17 cellular contexts compared by ENCODE assay signal in the genomic region with DNA sequence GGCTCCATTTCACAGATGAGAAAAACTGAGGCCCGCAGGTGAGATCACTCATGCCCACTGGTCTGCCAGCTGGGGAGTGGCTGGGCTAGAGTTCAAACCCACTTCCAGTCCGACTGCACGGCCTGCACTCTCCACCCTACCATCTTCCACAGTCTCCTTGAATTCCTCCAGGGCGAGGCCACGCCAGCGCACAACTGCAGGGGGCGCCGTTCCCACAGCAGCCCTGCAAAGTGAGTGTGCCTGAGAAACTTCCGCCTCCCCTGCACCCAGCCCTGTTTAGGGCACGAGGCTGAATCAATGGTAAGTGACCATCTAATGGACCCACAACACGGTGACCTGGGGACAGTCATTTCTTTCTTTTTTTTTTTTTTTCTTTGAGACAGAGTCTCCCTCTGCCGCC. TPM values are rescaled to one million over a fixed set of nuclear protein-coding genes. Genes with fewer than 3 reads are reported as not detected.
DNase-seq lines count a peak whose midpoint lies in the region; ATAC-seq, FAIRE-seq and TF ChIP-seq lines count a peak whose summit lies in the region.
"Had no signal": no experiment of that assay in that cellular context is flagged by ENCODE, and none has a peak within 500 bp of the region (broad histone marks: within the 10 kb centered on the region; RNA-seq: fewer than 3 reads in every experiment).

No MANE protein-coding gene starts in this region.

- H3K27ac Mint-ChIP-seq in H9 (no peak overlapping the region), neural progenitor cell (no peak overlapping the region)
- no peak overlapping the region for H3K27ac Mint-ChIP-seq in activated T-helper 1 cell treated with anti-CD3 and anti-CD28 coated beads, Interleukin-12 subunit alpha, Interleukin-12 subunit beta, Interleukin-2, Interleukin-4 antibody, amounts not matched to agents 30 ng/mL and 10 ng/mL and 1 ng/mL, durations not matched to agents 14 hours and 24 hours and 36 hours
- H3K27ac Mint-ChIP-seq: CD4-positive, CD25-positive, alpha-beta regulatory T cell had no signal

- intact Hi-C loops in GM12878 (cut with micrococcal nuclease; ENCODE audit: unreplicated experiment) (no loop called here), upper lobe of right lung (cut with DNase I) (no loop called here)
- intact Hi-C loops in activated T-helper 1 cell treated with anti-CD3 and anti-CD28 coated beads, Interleukin-12 subunit alpha, Interleukin-12 subunit beta, Interleukin-2, Interleukin-4 antibody, amounts not matched to agents 30 ng/mL and 10 ng/mL and 1 ng/mL, durations not matched to agents 14 hours and 24 hours and 36 hours (cut with micrococcal nuclease) = no loop called here

- RAD21 ChIA-PET in GM12878 (lab: Charles Lee; ENCODE audit: unreplicated experiment) = no interaction called here

- no peak overlapping the region for H3K27ac ChIP-seq in SK-N-SH (ENCODE audit: low read depth in 2 of 2, low read length in 1 of 2)
- no peak overlapping the region for H3K27ac ChIP-seq in H9 (ENCODE audit: insufficient read length, low read depth, low read length)
- H3K27ac ChIP-seq in GM12878 (ENCODE audit: control insufficient read depth, insufficient read depth) = no peak overlapping the region
- H3K27ac ChIP-seq in neural progenitor cell = no peak overlapping the region
- H3K27ac ChIP-seq in upper lobe of right lung = no peak overlapping the region
- H3K27ac ChIP-seq: body of pancreas, prostate gland, suprapubic skin had no signal

- H3K9me2 ChIP-seq in SK-N-SH = no peaks in the 10 kb centered on the region

- no peak for TF ChIP-seq EP300 in SK-N-SH (IDR thresholded peaks at IDR 0.05; ENCODE audit: borderline replicate concordance in 1 of 2, low read depth in 1 of 2, low read length in 1 of 2)
- TF ChIP-seq EP300 in GM12878 (IDR thresholded peaks at IDR 0.05; ENCODE audit: borderline replicate concordance in 1 of 2, control insufficient read depth in 1 of 2, low read depth in 2 of 2, low read length in 2 of 2) = no peak

- H3K9ac ChIP-seq in SK-N-SH (no peak overlapping the region), H9 (ENCODE audit: extremely low read depth, insufficient read length, low read length) (no peak overlapping the region), GM12878 (ENCODE audit: control insufficient read depth, insufficient read depth, low read length) (no peak overlapping the region), neural progenitor cell (no peak overlapping the region)

- H3K4me2 ChIP-seq in SK-N-SH (no peak overlapping the region), H9 (ENCODE audit: insufficient read depth, insufficient read length, low read length) (peak overlapping the region; percentile 93), GM12878 (ENCODE audit: control insufficient read depth, insufficient read depth) (no peak overlapping the region), neural progenitor cell (no peak overlapping the region)

- no peak overlapping the region for H3K23ac ChIP-seq in H9 (ENCODE audit: insufficient read length, low read depth, low read length)

- no peak overlapping the region for H3K14ac ChIP-seq in H9 (ENCODE audit: insufficient read depth, low read length)

- no peak overlapping the region for H3K18ac ChIP-seq in H9 (ENCODE audit: insufficient read length, low read depth, low read length)

- TF ChIP-seq CTCF in SK-N-SH (IDR thresholded peaks at IDR 0.05) (peak; percentile 42), H9 (conservative IDR thresholded peaks at IDR 0.05) (peak; percentile 68), GM12878 (IDR thresholded peaks at IDR 0.05 in 2 of 3, conservative IDR thresholded peaks at IDR 0.05 in 1 of 3; ENCODE audit: control insufficient read depth in 2 of 3, extremely low read depth in 1 of 3, insufficient read depth in 1 of 3, low read depth in 3 of 3, low read length in 3 of 3) (peak in 2 of 3 experiments; percentile 17 to 21; a peak in 1 of 6 replicates), neural progenitor cell (IDR thresholded peaks at IDR 0.05) (peak; percentile 42), upper lobe of right lung (IDR thresholded peaks at IDR 0.05) (no peak)

- SMC1A ChIA-PET in GM12878 (lab: Charles Lee; ENCODE audit: uncharacterized antibody, unreplicated experiment) = no interaction called here

- CTCF ChIA-PET in SK-N-SH (lab: Yijun Ruan, JAX) (interaction anchor here (1.1 to 1.2 kb wide), 2 partner anchors 9 to 17 kb away, joined by 3 read pairs; no protein-coding TSS in a partner anchor), GM12878 (lab: Yijun Ruan, JAX) (no interaction called here)

- H3K4me3 Mint-ChIP-seq in H9 (peak overlapping the region; percentile 72 to 92; a peak in 2 of 5 replicates), neural progenitor cell (peak overlapping the region; percentile 88)
- no peak overlapping the region for H3K4me3 Mint-ChIP-seq in activated T-helper 1 cell treated with anti-CD3 and anti-CD28 coated beads, Interleukin-12 subunit alpha, Interleukin-12 subunit beta, Interleukin-2, Interleukin-4 antibody, amounts not matched to agents 30 ng/mL and 10 ng/mL and 1 ng/mL, durations not matched to agents 14 hours and 24 hours and 36 hours
- H3K4me3 Mint-ChIP-seq: CD4-positive, CD25-positive, alpha-beta regulatory T cell had no signal

- H3K4me1 ChIP-seq in SK-N-SH (ENCODE audit: control insufficient read depth in 1 of 2, insufficient read depth in 2 of 2, low read depth in 1 of 2, low read length in 1 of 2) = no peaks in the 10 kb centered on the region; a peak in 1 of 4 replicates
- H3K4me1 ChIP-seq in H9 (ENCODE audit: insufficient read depth, low read length) = no peaks in the 10 kb centered on the region
- no peaks in the 10 kb centered on the region for H3K4me1 ChIP-seq in GM12878 (ENCODE audit: control insufficient read depth, insufficient read depth, low read length)
- no peaks in the 10 kb centered on the region for H3K4me1 ChIP-seq in neural progenitor cell
- no peaks in the 10 kb centered on the region for H3K4me1 ChIP-seq in upper lobe of right lung
- H3K4me1 ChIP-seq: body of pancreas, prostate gland had no signal

- no peak overlapping the region for H2AK5ac ChIP-seq in H9 (ENCODE audit: insufficient read length, low read length)

- ATAC-seq in SK-N-SH treated with all-trans-retinoic acid at 6 μM for 48 hours (no peak), GM12878 (no peak), upper lobe of right lung (no peak)
- ATAC-seq: body of pancreas had no signal

- H3K56ac ChIP-seq in H9 (ENCODE audit: insufficient read length, low read depth, low read length) = no peak overlapping the region

- no TSS peak for BruUV-seq in GM12878 (replicated peaks; lab: Mats Ljungman, UMichigan)

- no peak for TF ChIP-seq POLR2A in GM12878 (IDR thresholded peaks at IDR 0.05; ENCODE audit: low read depth, low read length)

- H4K5ac ChIP-seq in H9 (ENCODE audit: insufficient read length, low read depth, low read length) = no peak overlapping the region

- H3K79me2 ChIP-seq in SK-N-SH (ENCODE audit: insufficient read depth) (no peaks in the 10 kb centered on the region), H9 (ENCODE audit: insufficient read depth, low read length) (no peaks in the 10 kb centered on the region), GM12878 (ENCODE audit: control insufficient read depth, insufficient read depth, low read length) (no peaks in the 10 kb centered on the region), neural progenitor cell (ENCODE audit: low read depth) (peaks cover 5% of the 10 kb centered on the region)

- H3K27me3 Mint-ChIP-seq in H9 (ENCODE audit: low read depth) (peaks cover 39% of the 10 kb centered on the region), neural progenitor cell (ENCODE audit: insufficient read depth, low read depth) (peaks cover 19% of the 10 kb centered on the region)
- peaks cover 22% of the 10 kb centered on the region for H3K27me3 Mint-ChIP-seq in activated T-helper 1 cell treated with anti-CD3 and anti-CD28 coated beads, Interleukin-12 subunit alpha, Interleukin-12 subunit beta, Interleukin-2, Interleukin-4 antibody, amounts not matched to agents 30 ng/mL and 10 ng/mL and 1 ng/mL, durations not matched to agents 14 hours and 24 hours and 36 hours (ENCODE audit: insufficient read depth)

- H3K9me3 Mint-ChIP-seq in H9 (no peaks in the 10 kb centered on the region), neural progenitor cell (no peaks in the 10 kb centered on the region)
- H3K9me3 Mint-ChIP-seq in activated T-helper 1 cell treated with anti-CD3 and anti-CD28 coated beads, Interleukin-12 subunit alpha, Interleukin-12 subunit beta, Interleukin-2, Interleukin-4 antibody, amounts not matched to agents 30 ng/mL and 10 ng/mL and 1 ng/mL, durations not matched to agents 14 hours and 24 hours and 36 hours = no peaks in the 10 kb centered on the region

- H3K9me3 ChIP-seq in SK-N-SH = no peaks in the 10 kb centered on the region
- H3K9me3 ChIP-seq in H9 (ENCODE audit: control insufficient read depth, low read depth, low read length) = no peaks in the 10 kb centered on the region
- no peaks in the 10 kb centered on the region for H3K9me3 ChIP-seq in GM12878 (replicated peaks; ENCODE audit: control insufficient read depth, insufficient read depth, low read length)
- no peaks in the 10 kb centered on the region for H3K9me3 ChIP-seq in neural progenitor cell (ENCODE audit: low read depth)
- no peaks in the 10 kb centered on the region for H3K9me3 ChIP-seq in upper lobe of right lung
- H3K9me3 ChIP-seq: body of pancreas, prostate gland, suprapubic skin had no signal

- no peaks in the 10 kb centered on the region for H3K36me3 ChIP-seq in SK-N-SH (replicated peaks in 1 of 2; ENCODE audit: control insufficient read depth in 1 of 2, insufficient read depth in 2 of 2, low read length in 1 of 2)
- H3K36me3 ChIP-seq in GM12878 (ENCODE audit: control insufficient read depth in 2 of 2, insufficient read depth in 2 of 2, low read length in 1 of 2) = no peaks in the 10 kb centered on the region
- no peaks in the 10 kb centered on the region for H3K36me3 ChIP-seq in neural progenitor cell
- no peaks in the 10 kb centered on the region for H3K36me3 ChIP-seq in upper lobe of right lung
- H3K36me3 ChIP-seq: prostate gland, suprapubic skin had no signal

- WGBS in SK-N-SH (ENCODE audit: low lambda C conversion rate) = 64% methylated on average over 10 of the region's 12 CpGs
- no CpG with 5 or more reads among the region's 12 CpGs for WGBS in H9 (ENCODE audit: extremely low coverage, insufficient read length, low lambda C conversion rate)
- WGBS in GM12878 (ENCODE audit: insufficient coverage, insufficient replicate concordance, low lambda C conversion rate, missing lambda C conversion rate) = 40% methylated on average over 11 of the region's 12 CpGs

- H2AFZ ChIP-seq in SK-N-SH (ENCODE audit: low read depth) = no peak overlapping the region
- H2AFZ ChIP-seq in H9 (ENCODE audit: low read length) = no peak overlapping the region
- no peak overlapping the region for H2AFZ ChIP-seq in GM12878 (ENCODE audit: control insufficient read depth, low read depth, low read length)
- H2AFZ ChIP-seq in neural progenitor cell (replicated peaks) = no peak overlapping the region

- H3F3A ChIP-seq in SK-N-SH (replicated peaks; ENCODE audit: insufficient read depth) (peaks cover 3% of the 10 kb centered on the region), neural progenitor cell (ENCODE audit: low read depth) (peaks cover 26% of the 10 kb centered on the region)

- H4K8ac ChIP-seq in H9 (replicated peaks; ENCODE audit: insufficient read length, low read depth, low read length) = no peak overlapping the region

- H2BK5ac ChIP-seq in H9 (ENCODE audit: insufficient read length, low read length) = no peak overlapping the region

- H2BK15ac ChIP-seq in H9 (ENCODE audit: low read depth, low read length) = no peak overlapping the region

- H3K4ac ChIP-seq in H9 (ENCODE audit: low read depth, low read length) = no peak overlapping the region

- H3K4me3 ChIP-seq in SK-N-SH (ENCODE audit: low read depth in 2 of 2, low read length in 1 of 2) = no peak overlapping the region; a peak in 1 of 4 replicates
- H3K4me3 ChIP-seq in GM12878 = no peak overlapping the region
- no peak overlapping the region for H3K4me3 ChIP-seq in neural progenitor cell
- H3K4me3 ChIP-seq in upper lobe of right lung = no peak overlapping the region
- H3K4me3 ChIP-seq: body of pancreas, prostate gland, suprapubic skin had no signal

- in situ Hi-C loops in GM12878 (cut with MboI) = no loop called here

- no peak overlapping the region for H2BK120ac ChIP-seq in H9 (ENCODE audit: low read depth, low read length, poor library complexity, severe bottlenecking)

- TF ChIP-seq RAD21 in SK-N-SH (IDR thresholded peaks at IDR 0.05; ENCODE audit: low read length) (no peak; the same call in 1 of the 2 replicates), GM12878 (IDR thresholded peaks at IDR 0.05; ENCODE audit: insufficient read depth, low read depth, low read length) (no peak)

- H3K27me3 ChIP-seq in SK-N-SH (ENCODE audit: insufficient read depth) (0 out of 2 replicates have a peak, but pooled peaks cover 8% of the 10 kb centered on the region), H9 (ENCODE audit: insufficient read depth, low read length) (no peaks in the 10 kb centered on the region), GM12878 (replicated peaks in 1 of 2; ENCODE audit: control insufficient read depth in 2 of 2, insufficient read depth in 2 of 2, low read length in 1 of 2) (peaks cover 3 to 5% of the 10 kb centered on the region in 2 experiments; a peak in 2 of 4 replicates), neural progenitor cell (peaks cover 14% of the 10 kb centered on the region), upper lobe of right lung (peaks cover 63% of the 10 kb centered on the region)

- H2BK20ac ChIP-seq in H9 (ENCODE audit: low read depth, low read length, poor library complexity, severe bottlenecking) = no peak overlapping the region

- no peak overlapping the region for H2BK12ac ChIP-seq in H9 (ENCODE audit: insufficient read length, low read depth, low read length)

- H4K20me1 ChIP-seq in SK-N-SH (ENCODE audit: insufficient read depth) = no peaks in the 10 kb centered on the region
- H4K20me1 ChIP-seq in H9 (ENCODE audit: control insufficient read depth, insufficient read depth, insufficient read length) = no peaks in the 10 kb centered on the region
- H4K20me1 ChIP-seq in GM12878 (ENCODE audit: control insufficient read depth, insufficient read depth) = no peaks in the 10 kb centered on the region
- H4K20me1 ChIP-seq in neural progenitor cell (ENCODE audit: low read depth) = peaks cover 22% of the 10 kb centered on the region

- no peak for FAIRE-seq in GM12878 (lab: Jason Lieb, UNC)
- FAIRE-seq: GM12892, RCC 7860 had no signal

- H3K79me1 ChIP-seq in H9 (ENCODE audit: insufficient read depth, low read depth, low read length, poor library complexity, severe bottlenecking) = no peaks in the 10 kb centered on the region

- H3K4me1 Mint-ChIP-seq in H9 = peaks cover 13 to 14% of the 10 kb centered on the region in 2 experiments
- peaks cover 18% of the 10 kb centered on the region for H3K4me1 Mint-ChIP-seq in neural progenitor cell
- H3K4me1 Mint-ChIP-seq in activated T-helper 1 cell treated with anti-CD3 and anti-CD28 coated beads, Interleukin-12 subunit alpha, Interleukin-12 subunit beta, Interleukin-2, Interleukin-4 antibody, amounts not matched to agents 30 ng/mL and 10 ng/mL and 1 ng/mL, durations not matched to agents 14 hours and 24 hours and 36 hours (ENCODE audit: low read depth) = no peaks in the 10 kb centered on the region

- DNase-seq in SK-N-SH (peak; percentile 52), H9 (no peak), GM12878 (ENCODE audit: low read depth, low spot score) (no peak), neural progenitor cell (ENCODE audit: low spot score) (no peak), hepatic stellate cell (ENCODE audit: low spot score) (no peak), upper lobe of right lung (no peak)
- no peak for DNase-seq in activated T-helper 1 cell treated with anti-CD3 and anti-CD28 coated beads, Interleukin-12 subunit alpha, Interleukin-12 subunit beta, Interleukin-2, Interleukin-4 antibody, amounts not matched to agents 30 ng/mL and 10 ng/mL and 1 ng/mL, durations not matched to agents 14 hours and 24 hours and 36 hours (ENCODE audit: low spot score)
- DNase-seq: activated naive CD4-positive, alpha-beta T cell treated with anti-CD3 and anti-CD28 coated beads, Interleukin-2, amount 50 U/mL, for 16 hours; body of pancreas; CD4-positive, CD25-positive, alpha-beta regulatory T cell; HCEC 1CT had no signal

- no peak overlapping the region for H4K91ac ChIP-seq in H9 (ENCODE audit: insufficient read length, low read depth, low read length)

- H3K36me3 Mint-ChIP-seq in H9 (ENCODE audit: insufficient read depth in 1 of 3, low read depth in 3 of 3) (peaks cover 0 to 3% (median 0%) of the 10 kb centered on the region in 3 experiments; a peak in 2 of 7 replicates), neural progenitor cell (no peaks in the 10 kb centered on the region)
- no peaks in the 10 kb centered on the region for H3K36me3 Mint-ChIP-seq in activated T-helper 1 cell treated with anti-CD3 and anti-CD28 coated beads, Interleukin-12 subunit alpha, Interleukin-12 subunit beta, Interleukin-2, Interleukin-4 antibody, amounts not matched to agents 30 ng/mL and 10 ng/mL and 1 ng/mL, durations not matched to agents 14 hours and 24 hours and 36 hours (ENCODE audit: low read depth)
- H3K36me3 Mint-ChIP-seq: CD4-positive, CD25-positive, alpha-beta regulatory T cell had no signal

- no peak overlapping the region for H3T11ph ChIP-seq in H9 (ENCODE audit: low read length)

- POLR2A ChIA-PET in SK-N-SH (lab: Yijun Ruan, JAX) (no interaction called here), GM12878 (lab: Charles Lee) (no interaction called here)

- peaks cover 6% of the 10 kb centered on the region for H3K23me2 ChIP-seq in H9 (ENCODE audit: insufficient read length, low read depth, low read length, poor library complexity, severe bottlenecking)

RNA-seq across cellular contexts. Expression of gene ATCAY, which starts 0.8 kb away (rescaled TPM):
- polyA plus RNA-seq in SK-N-SH (2012; rRNA removed) (0.84 and 1.2 TPM in 2 replicates), GM12878 (2011; rRNA removed) (not detected in 2 replicates), GM12878 (2014; fragmentation: Illumina TruSeq; extraction: Trizol) (0.01 and 0.10 TPM in 2 replicates), GM12878 (2014; fragmentation: Nextera tagmentation; extraction: Ambion mirVana) (under 1 TPM in 1 of 2 experiments, not detected in 1; 0.02 TPM), GM12878 (2014; rRNA removed) (0.01 and 0.05 TPM in 2 replicates), GM12878 (2016; fragmentation: Nextera tagmentation; extraction: Ambion mirVana) (under 1 TPM; 0.04 TPM)
- 0.68 and 1.4 TPM in 2 replicates for polyA plus RNA-seq in SK-N-SH (2012; cell fraction: cytosol; rRNA removed)
- polyA plus RNA-seq in SK-N-SH (2012; cell fraction: nucleus; rRNA removed) = 0.48 and 0.67 TPM in 2 replicates
- total RNA-seq in H9 (2021) (12.2 and 13.9 TPM in 2 replicates), GM12878 (2014; rRNA removed) (under 0.01 and 0.05 TPM in 2 replicates), GM12878 (2014; rRNA removed; fragmentation: Illumina TruSeq; extraction: Trizol) (0.05 TPM in 1 of 2 replicates, not detected in the other), GM12878 (2021) (not detected in 2 replicates), neural progenitor cell (ENCODE audit: low replicate concordance) (15.8 and 23.9 TPM in 2 replicates), upper lobe of right lung (not detected)
- not detected in 2 replicates for total RNA-seq in GM12878 (2013; cell fraction: nucleolus; rRNA removed)
- polyA plus RNA-seq in GM12878 (2011; ENCODE audit: low read depth) = not detected
- 0.01 TPM in 1 of 2 replicates, not detected in the other for polyA plus RNA-seq in GM12878 (2011; cell fraction: cytosol; rRNA removed)
- polyA plus RNA-seq in GM12878 (2011; cell fraction: nucleus; rRNA removed) = not detected in 2 replicates
- polyA plus RNA-seq in GM12878 (2012) = 0.04 and 0.07 TPM in 2 replicates
- not detected in 2 replicates for polyA minus RNA-seq in GM12878 (2011; rRNA and poly(A)+ RNA removed)
- polyA minus RNA-seq in GM12878 (2011; cell fraction: cytosol; rRNA and poly(A)+ RNA removed) = not detected in 2 replicates
- polyA minus RNA-seq in GM12878 (2011; cell fraction: nucleus; rRNA and poly(A)+ RNA removed) = not detected in 2 replicates
- total RNA-seq in activated T-helper 1 cell treated with anti-CD3 and anti-CD28 coated beads, Interleukin-12 subunit alpha, Interleukin-12 subunit beta, Interleukin-2, Interleukin-4 antibody, amounts not matched to agents 30 ng/mL and 10 ng/mL and 1 ng/mL, durations not matched to agents 14 hours and 24 hours and 36 hours = not detected in 2 replicates
- total RNA-seq: A172; CD4-positive, CD25-positive, alpha-beta regulatory T cell; suprapubic skin had no signal
- polyA plus RNA-seq: CD4-positive, CD25-positive, alpha-beta regulatory T cell had no signal

RNA-seq across cellular contexts. Expression of gene ZFR2, which starts 10.8 kb away (rescaled TPM):
- polyA plus RNA-seq in SK-N-SH (2012; rRNA removed) (0.18 and 0.44 TPM in 2 replicates), GM12878 (2011; rRNA removed) (not detected in 2 replicates), GM12878 (2014; fragmentation: Illumina TruSeq; extraction: Trizol) (not detected in 2 replicates), GM12878 (2014; fragmentation: Nextera tagmentation; extraction: Ambion mirVana) (not detected), GM12878 (2014; rRNA removed) (not detected in 2 replicates), GM12878 (2016; fragmentation: Nextera tagmentation; extraction: Ambion mirVana) (not detected)
- polyA plus RNA-seq in SK-N-SH (2012; cell fraction: cytosol; rRNA removed) = 0.06 and 0.64 TPM in 2 replicates
- 0.55 and 1.3 TPM in 2 replicates for polyA plus RNA-seq in SK-N-SH (2012; cell fraction: nucleus; rRNA removed)
- total RNA-seq in H9 (2021) (18.3 and 18.5 TPM in 2 replicates), GM12878 (2014; rRNA removed) (not detected in 2 replicates), GM12878 (2014; rRNA removed; fragmentation: Illumina TruSeq; extraction: Trizol) (not detected in 2 replicates), GM12878 (2021) (0.18 TPM in 1 of 2 replicates, not detected in the other), neural progenitor cell (ENCODE audit: low replicate concordance) (8.9 and 20.4 TPM in 2 replicates), upper lobe of right lung (0.55 TPM)
- total RNA-seq in GM12878 (2013; cell fraction: nucleolus; rRNA removed) = not detected in 2 replicates
- not detected for polyA plus RNA-seq in GM12878 (2011; ENCODE audit: low read depth)
- 0.03 TPM in 1 of 2 replicates, not detected in the other for polyA plus RNA-seq in GM12878 (2011; cell fraction: cytosol; rRNA removed)
- polyA plus RNA-seq in GM12878 (2011; cell fraction: nucleus; rRNA removed) = not detected in 2 replicates
- 0.17 and 0.24 TPM in 2 replicates for polyA plus RNA-seq in GM12878 (2012)
- not detected in 2 replicates for polyA minus RNA-seq in GM12878 (2011; rRNA and poly(A)+ RNA removed)
- not detected in 2 replicates for polyA minus RNA-seq in GM12878 (2011; cell fraction: cytosol; rRNA and poly(A)+ RNA removed)
- polyA minus RNA-seq in GM12878 (2011; cell fraction: nucleus; rRNA and poly(A)+ RNA removed) = not detected in 2 replicates
- 0.39 TPM in 1 of 2 replicates, not detected in the other for total RNA-seq in activated T-helper 1 cell treated with anti-CD3 and anti-CD28 coated beads, Interleukin-12 subunit alpha, Interleukin-12 subunit beta, Interleukin-2, Interleukin-4 antibody, amounts not matched to agents 30 ng/mL and 10 ng/mL and 1 ng/mL, durations not matched to agents 14 hours and 24 hours and 36 hours
- total RNA-seq: A172; body of pancreas; CD4-positive, CD25-positive, alpha-beta regulatory T cell had no signal

RNA-seq across cellular contexts. Expression of gene NMRK2, which starts 53.2 kb away (rescaled TPM):
- not detected in 2 replicates for polyA plus RNA-seq in SK-N-SH (2012; rRNA removed)
- polyA plus RNA-seq in SK-N-SH (2012; cell fraction: cytosol; rRNA removed) = not detected in 2 replicates
- polyA plus RNA-seq in SK-N-SH (2012; cell fraction: nucleus; rRNA removed) = not detected in 2 replicates
- total RNA-seq in H9 (2021) = 60.0 and 62.7 TPM in 2 replicates
- total RNA-seq in GM12878 (2013; cell fraction: nucleolus; rRNA removed) = not detected in 2 replicates
- not detected in 2 replicates for total RNA-seq in GM12878 (2014; rRNA removed)
- not detected in 2 replicates for total RNA-seq in GM12878 (2014; rRNA removed; fragmentation: Illumina TruSeq; extraction: Trizol)
- total RNA-seq in GM12878 (2021) = not detected in 2 replicates
- not detected for polyA plus RNA-seq in GM12878 (2011; ENCODE audit: low read depth)
- polyA plus RNA-seq in GM12878 (2011; rRNA removed) = 0.15 TPM in 1 of 2 replicates, not detected in the other
- 0.12 TPM in 1 of 2 replicates, not detected in the other for polyA plus RNA-seq in GM12878 (2011; cell fraction: cytosol; rRNA removed)
- polyA plus RNA-seq in GM12878 (2011; cell fraction: nucleus; rRNA removed) = 0.16 TPM in 1 of 2 replicates, not detected in the other
- 0.13 and 0.14 TPM in 2 replicates for polyA plus RNA-seq in GM12878 (2012)
- not detected in 2 replicates for polyA plus RNA-seq in GM12878 (2014; fragmentation: Illumina TruSeq; extraction: Trizol)
- polyA plus RNA-seq in GM12878 (2014; fragmentation: Nextera tagmentation; extraction: Ambion mirVana) = not detected
- polyA plus RNA-seq in GM12878 (2014; rRNA removed) = not detected in 2 replicates
- under 1 TPM in 1 of 2 experiments, not detected in 1; 0.14 TPM for polyA plus RNA-seq in GM12878 (2016; fragmentation: Nextera tagmentation; extraction: Ambion mirVana)
- not detected in 2 replicates for polyA minus RNA-seq in GM12878 (2011; rRNA and poly(A)+ RNA removed)
- not detected in 2 replicates for polyA minus RNA-seq in GM12878 (2011; cell fraction: cytosol; rRNA and poly(A)+ RNA removed)
- polyA minus RNA-seq in GM12878 (2011; cell fraction: nucleus; rRNA and poly(A)+ RNA removed) = not detected in 2 replicates
- total RNA-seq in neural progenitor cell (ENCODE audit: low replicate concordance) = 0.77 and 1.1 TPM in 2 replicates
- total RNA-seq in upper lobe of right lung = 1.6 TPM
- not detected in 2 replicates for total RNA-seq in activated T-helper 1 cell treated with anti-CD3 and anti-CD28 coated beads, Interleukin-12 subunit alpha, Interleukin-12 subunit beta, Interleukin-2, Interleukin-4 antibody, amounts not matched to agents 30 ng/mL and 10 ng/mL and 1 ng/mL, durations not matched to agents 14 hours and 24 hours and 36 hours
- total RNA-seq: A172; body of pancreas; CD4-positive, CD25-positive, alpha-beta regulatory T cell; suprapubic skin had no signal
- polyA plus RNA-seq: CD4-positive, CD25-positive, alpha-beta regulatory T cell had no signal

Comparison
In these comparisons a context has a peak if more than half of its experiments do, and no peak if none do; other contexts are left out.
1. RNA of gene ATCAY, which starts 0.8 kb away (total RNA-seq): 15.8 to 23.9 TPM in neural progenitor cell and 12.2 to 13.9 TPM in H9; not detected in activated T-helper 1 cell treated with anti-CD3 and anti-CD28 coated beads, Interleukin-12 subunit alpha, Interleukin-12 subunit beta, Interleukin-2, Interleukin-4 antibody, amounts not matched to agents 30 ng/mL and 10 ng/mL and 1 ng/mL, durations not matched to agents 14 hours and 24 hours and 36 hours, under 0.01 to 0.05 TPM in GM12878 and not detected in upper lobe of right lung (single experiment); every median in the first group is over 10 times any median in the second.
2. RNA of gene NMRK2, which starts 53.2 kb away (total RNA-seq): 60.0 to 62.7 TPM in H9; 1.6 TPM in upper lobe of right lung (single experiment), 0.77 to 1.1 TPM in neural progenitor cell, not detected in GM12878 and not detected in activated T-helper 1 cell treated with anti-CD3 and anti-CD28 coated beads, Interleukin-12 subunit alpha, Interleukin-12 subunit beta, Interleukin-2, Interleukin-4 antibody, amounts not matched to agents 30 ng/mL and 10 ng/mL and 1 ng/mL, durations not matched to agents 14 hours and 24 hours and 36 hours; every median in the first group is over 10 times any median in the second.
3. Of the 26 proteins assayed by ChIP-seq in both GM12878 and SK-N-SH: peak only in GM12878: none; only in SK-N-SH: none; in both: CTCF; in neither: 25.